In genomic region chr10:132995909-132996602, GRCh38 we compare ENCODE assay signal across 17 cellular contexts. TPM values are rescaled to one million over a fixed set of nuclear protein-coding genes. Genes with fewer than 3 reads are reported as not detected.
A peak's percentile ranks its signal among the peaks of the same experiment; 100 is the strongest.
DNase-seq lines count a peak whose midpoint lies in the region; ATAC-seq lines count a peak whose summit lies in the region.
"Had no signal": no experiment of that assay in that cellular context is flagged by ENCODE, and none has a peak within 500 bp of the region (broad histone marks: within the 10 kb centered on the region; RNA-seq: fewer than 3 reads in every experiment).

No MANE protein-coding gene starts in this region.

- ATAC-seq in Right ventricle myocardium inferior (no peak), right cardiac atrium (no peak), left ventricle myocardium superior (no peak)
- ATAC-seq: A549; CD8-positive, alpha-beta T cell had no signal

- no peak overlapping the region for H3K4me3 ChIP-seq in right cardiac atrium (ENCODE audit: low read length)
- H3K4me3 ChIP-seq: A549; BLaER1 treated with 17β-estradiol and CSF1 and Interleukin-3, amounts not matched to agents 10 nM and 100 nM had no signal

- H3K9me3 ChIP-seq in right cardiac atrium (ENCODE audit: control insufficient read depth, low read length): no peaks in the 10 kb centered on the region
- H3K9me3 ChIP-seq: A549; BLaER1 treated with 17β-estradiol and CSF1 and Interleukin-3, amounts not matched to agents 10 nM and 100 nM; Caco-2 had no signal

- H3K27ac ChIP-seq in right cardiac atrium (ENCODE audit: low read length): no peak overlapping the region
- H3K27ac ChIP-seq: 22Rv1; A549; BLaER1 treated with 17β-estradiol and CSF1 and Interleukin-3, amounts not matched to agents 10 nM and 100 nM; C4-2B had no signal

- no peaks in the 10 kb centered on the region for H3K4me1 ChIP-seq in right cardiac atrium (ENCODE audit: control insufficient read depth, insufficient read depth, low read length)
- H3K4me1 ChIP-seq: A549, Caco-2 had no signal

- intact Hi-C loops in Right ventricle myocardium inferior (cut with DNase I): no loop called here
- intact Hi-C loops in cardiac septum (cut with DNase I): no loop called here
- intact Hi-C loops in right cardiac atrium (cut with DNase I): no loop called here
- intact Hi-C loops in left ventricle myocardium superior (cut with micrococcal nuclease): no loop called here

- DNase-seq in Right ventricle myocardium inferior (ENCODE audit: missing footprints) (peak; percentile 64), cardiac septum (ENCODE audit: low spot score) (no peak), right cardiac atrium (peak; percentile 8 to 40 (median 39)), left ventricle myocardium superior (no peak), KG1 (lab: John Stamatoyannopoulos, UW) (no peak)
- DNase-seq: AML-193; Caco-2; Calu3; CD4-positive, alpha-beta T cell; CD8-positive, alpha-beta T cell; DMS79 treated with DMSO at 0.1 percent for 48 hours; GF-D8 had no signal

- 81% methylated on average over 29 of the region's 29 CpGs for whole genome bisulfite sequencing in right cardiac atrium

- H3K27me3 ChIP-seq in right cardiac atrium (ENCODE audit: control insufficient read depth, insufficient read depth): no peaks in the 10 kb centered on the region
- H3K27me3 ChIP-seq: BLaER1 treated with 17β-estradiol and CSF1 and Interleukin-3, amounts not matched to agents 10 nM and 100 nM had no signal

RNA-seq across cellular contexts. Expression of gene CFAP46, which starts 53.7 kb away (rescaled TPM):
- total RNA-seq in Right ventricle myocardium inferior: 0.57 TPM
- 0.94 TPM for total RNA-seq in cardiac septum
- 1 to 10 TPM; 1.5 to 1.8 (median 1.7) TPM for total RNA-seq in right cardiac atrium
- polyA plus RNA-seq in right cardiac atrium: 1.00 TPM
- 1.5 TPM for total RNA-seq in left ventricle myocardium superior
- total RNA-seq: B cell; Caco-2; Calu3; CD4-positive, alpha-beta T cell; CD8-positive, alpha-beta T cell had no signal

Comparison
In these comparisons a context has a peak if more than half of its experiments do, and no peak if none do; other contexts are left out.
1. DNase-seq: peak in Right ventricle myocardium inferior (single experiment) and right cardiac atrium (3 of 3); none in cardiac septum (single experiment), left ventricle myocardium superior (single experiment) and KG1 (single experiment).